Comparison of ENCODE assay signal across 1 cellular context in the genomic region with DNA sequence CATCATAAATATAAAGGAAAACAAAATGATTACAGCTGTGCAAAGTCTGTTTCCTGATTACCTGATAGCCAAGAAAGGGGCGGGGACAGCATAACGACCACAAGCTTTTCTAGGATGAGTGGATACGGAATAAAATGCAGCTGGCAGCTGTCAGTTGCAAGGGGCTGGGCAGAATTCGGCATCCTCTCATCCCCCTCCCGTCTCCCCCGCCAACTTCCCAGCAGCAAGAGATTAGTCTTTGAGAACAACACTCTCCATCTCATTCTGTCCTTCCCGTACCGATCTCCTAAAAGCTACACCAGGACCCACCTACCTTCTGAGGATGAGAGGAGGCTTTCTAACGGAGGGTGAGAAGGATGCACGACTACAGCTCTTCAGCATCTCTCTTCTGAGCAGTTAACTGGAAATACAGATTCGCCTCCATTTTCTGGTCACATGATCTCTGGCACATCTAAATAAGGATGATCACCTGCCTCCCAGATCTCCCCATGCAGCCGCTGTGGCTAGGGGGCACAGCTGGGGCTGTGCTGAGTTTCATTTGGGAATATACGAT.
TF ChIP-seq lines count a peak whose summit lies in the region.

No MANE protein-coding gene starts in this region.

TF ChIP-seq in H1, 55 proteins besides CTCF, POLR2A, EP300 and RAD21 (continued from another document):
- 0 out of 2 replicates have a peak, but pooled peaks have one; percentile 19 for TF ChIP-seq MAX (IDR thresholded peaks at IDR 0.05)
